Comparison of ENCODE assay signal across 8 cellular contexts in the genomic region with DNA sequence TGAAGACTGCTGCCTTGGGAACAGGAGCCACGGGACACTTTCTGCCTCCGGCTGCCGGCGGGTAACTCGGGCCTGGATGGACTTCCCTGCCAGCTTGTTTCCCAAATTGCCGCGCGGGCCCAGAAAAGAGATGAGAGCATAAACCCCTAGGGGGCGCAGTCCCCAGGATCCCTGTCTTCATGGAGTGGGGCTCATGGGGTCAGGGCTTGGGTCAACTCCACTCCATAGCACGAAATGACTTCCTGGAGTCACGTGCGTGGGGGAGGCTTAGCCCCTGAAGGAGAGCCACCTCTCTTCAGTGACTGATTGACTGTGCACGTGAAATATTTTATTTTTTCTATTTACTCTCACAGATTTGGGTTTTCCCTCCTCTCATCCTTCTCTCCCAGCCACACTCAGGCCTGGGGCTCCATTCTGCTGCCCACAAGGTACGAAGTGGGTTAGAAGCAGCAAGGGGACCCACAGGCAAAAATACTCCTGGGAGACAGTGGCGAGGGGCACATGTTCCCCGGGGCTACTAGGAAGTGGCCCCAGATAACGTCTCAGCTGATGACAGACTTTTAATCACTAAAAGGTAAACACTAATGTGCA. TPM values are rescaled to one million over a fixed set of nuclear protein-coding genes. Genes with fewer than 3 reads are reported as not detected.
A peak's percentile ranks its signal among the peaks of the same experiment; 100 is the strongest.
DNase-seq lines count a peak whose midpoint lies in the region; ATAC-seq and TF ChIP-seq lines count a peak whose summit lies in the region.

No MANE protein-coding gene starts in this region.

- H3K9me3 ChIP-seq in CD4-positive, alpha-beta T cell (ENCODE audit: control insufficient read depth, low read length) = no peaks in the 10 kb centered on the region

- H3K4me1 Mint-ChIP-seq in CD4-positive, alpha-beta T cell (ENCODE audit: low read depth) = peaks cover 37% of the 10 kb centered on the region

- CTCF ChIA-PET in CD4-positive, alpha-beta T cell (lab: Charles Lee) = interaction anchor here (0.7 to 2.4 kb wide), 4 partner anchors 84 to 330 kb away, joined by 3 to 15 read pairs (median 4); no protein-coding TSS in a partner anchor

- no peaks in the 10 kb centered on the region for H3K27me3 ChIP-seq in CD4-positive, alpha-beta T cell (ENCODE audit: control insufficient read depth, insufficient read depth, low read length)

- no peak overlapping the region for H3K27ac Mint-ChIP-seq in CD4-positive, alpha-beta T cell

- no peaks in the 10 kb centered on the region for H3K9me3 Mint-ChIP-seq in CD4-positive, alpha-beta T cell

- H3K27me3 Mint-ChIP-seq in CD4-positive, alpha-beta T cell = peaks cover 5% of the 10 kb centered on the region

- no peak for DNase-seq in CD4-positive, alpha-beta T cell
- DNase-seq in GM20000 (ENCODE audit: low spot score) (no peak), islet precursor cell (peak; percentile 78), NCI-H1436 (lab: John Stamatoyannopoulos, UW) (no peak)
- DNase-seq in effector CD8-positive, alpha-beta T cell (lab: John Stamatoyannopoulos, UW) = no peak
- no peak for DNase-seq in activated CD4-positive, CD25-positive, alpha-beta regulatory T cell treated with anti-CD3 and anti-CD28 coated beads, Interleukin-2, amount 50 U/mL, for 72 hours

- peak; percentile 25 for TF ChIP-seq CTCF in CD4-positive, alpha-beta T cell (IDR thresholded peaks at IDR 0.05)
- TF ChIP-seq CTCF in GM20000 (IDR thresholded peaks at IDR 0.05; ENCODE audit: extremely low read depth, missing control alignments) (peak; percentile 35), VCaP (conservative IDR thresholded peaks at IDR 0.05) (peak; percentile 54)

- intact Hi-C loops in CD4-positive, alpha-beta T cell (cut with DNase I, micrococcal nuclease) = loop anchor here (5.0 kb wide), 3 partner anchors 57 to 357 kb away; partner anchors contain the start of gene EIF2B2 (in 1 of the 2)

- no peaks in the 10 kb centered on the region for H3K36me3 Mint-ChIP-seq in CD4-positive, alpha-beta T cell (ENCODE audit: low read depth)

- H3K27ac ChIP-seq in CD4-positive, alpha-beta T cell (ENCODE audit: low read depth, low read length) = no peak overlapping the region
- H3K27ac ChIP-seq in VCaP = no peak overlapping the region

- POLR2A ChIA-PET in CD4-positive, alpha-beta T cell (lab: Charles Lee) = no interaction called here

- ATAC-seq in CD4-positive, alpha-beta T cell (ENCODE audit: poor library complexity) = no peak
- ATAC-seq in HG03095 (IDR thresholded peaks at IDR 0.05; ENCODE audit: unreplicated experiment) = no peak

- H3K4me3 Mint-ChIP-seq in CD4-positive, alpha-beta T cell = no peak overlapping the region

RNA-seq across cellular contexts. Expression of gene PGF, which starts 10.0 kb away (rescaled TPM):
- total RNA-seq in CD4-positive, alpha-beta T cell = under 1 TPM in 1 of 2 experiments, not detected in 1; 0.11 TPM

RNA-seq across cellular contexts. Expression of gene RPS6KL1, which starts 22.3 kb away (rescaled TPM):
- total RNA-seq in CD4-positive, alpha-beta T cell = 10 to 100 TPM; 12.5 to 12.7 TPM

RNA-seq across cellular contexts. Expression of gene EIF2B2, which starts 57.4 kb away (rescaled TPM):
- 10 to 100 TPM; 21.0 to 24.2 TPM for total RNA-seq in CD4-positive, alpha-beta T cell
